Comparison of ENCODE assay signal across 8 cellular contexts in the genomic region with DNA sequence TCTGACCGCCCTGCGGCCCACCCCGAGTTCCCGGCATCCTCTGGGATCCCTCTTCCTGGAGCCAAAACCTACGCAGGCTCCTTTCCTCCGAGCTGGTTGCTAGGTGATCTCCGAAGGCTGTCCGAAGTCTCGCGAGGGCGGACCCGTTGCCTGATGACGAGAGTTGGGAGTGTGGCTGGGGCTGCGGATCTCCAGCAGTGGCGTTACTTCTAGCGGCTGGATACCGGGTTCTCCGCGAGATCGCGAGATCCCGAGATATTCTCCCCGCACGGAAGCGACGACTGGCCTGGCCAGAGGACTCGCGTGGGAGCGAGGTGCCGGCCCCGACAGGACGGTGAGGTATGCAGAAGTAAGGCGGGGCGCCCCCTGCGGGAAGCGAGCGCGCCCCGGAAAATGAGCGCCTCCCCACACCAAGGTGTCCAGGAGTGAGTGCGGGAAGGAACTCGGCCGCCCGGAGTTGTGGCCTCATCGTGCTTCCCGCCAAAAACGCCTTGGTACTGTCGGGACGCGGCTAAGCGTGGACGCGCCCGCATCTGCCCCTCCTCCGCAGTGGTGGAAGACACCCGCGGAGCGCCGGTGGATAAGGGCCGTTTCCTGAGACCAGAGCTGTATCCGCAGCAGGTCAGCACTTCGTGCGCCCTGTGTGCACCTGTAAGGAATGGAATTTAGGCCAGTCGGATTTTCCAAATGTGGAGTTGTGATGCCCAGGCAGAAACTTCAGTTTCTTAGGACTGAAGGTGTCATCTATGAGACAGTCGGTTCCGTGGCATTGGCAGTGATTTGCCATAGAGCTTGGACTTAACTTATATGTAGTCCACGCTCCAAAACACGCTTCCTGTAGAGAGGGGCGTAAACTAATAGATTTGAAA.
DNase-seq lines count a peak whose midpoint lies in the region; ATAC-seq lines count a peak whose summit lies in the region.

A gene (plus strand): TSS at position 146 of the 869 bp plus-strand sequence. CDS start 1,426 bp downstream, outside the sequence.

- H3K9ac ChIP-seq in HUES48 (ENCODE audit: low read depth, low read length) (peak within 1 kb of the TSS; percentile 89), NT2/D1 (ENCODE audit: insufficient read length, low read depth) (peak within 1 kb of the TSS; percentile 77)

- H3K27me3 ChIP-seq in HUES48 (ENCODE audit: control insufficient read depth, insufficient read depth, low read length): no peaks in the 10 kb centered on the region
- H3K27me3 ChIP-seq in NT2/D1 (ENCODE audit: insufficient read depth, insufficient read length): no peaks in the 10 kb centered on the region

- peak within 1 kb of the TSS; percentile 84 for H3K4me3 ChIP-seq in HUES48 (ENCODE audit: low read depth, low read length)
- H3K4me3 ChIP-seq in NT2/D1 (ENCODE audit: insufficient read length, low read depth): peak within 1 kb of the TSS; percentile 77

- peak; percentile 94 for DNase-seq in D341Med (ENCODE audit: low spot score)
- DNase-seq in NT2/D1 (ENCODE audit: low read depth, low spot score): peak; percentile 92
- peak; percentile 93 for DNase-seq in activated CD8-positive, alpha-beta memory T cell treated with anti-CD3 and anti-CD28 coated beads, Interleukin-2, amount 50 U/mL, for 48 hours
- DNase-seq in epidermal melanocyte (ENCODE audit: insufficient read length, low spot score): peak; percentile 92
- peak; percentile 93 for DNase-seq in middle frontal gyrus (ENCODE audit: extremely low spot score, low spot score)
- DNase-seq in stimulated activated CD8-positive, alpha-beta memory T cell treated with anti-CD3 and anti-CD28 coated beads, Interleukin-2, amount 100 ng/mL, for 48 hours (ENCODE audit: low read depth in 2 of 2): peak; percentile 81 to 84

- H3K27ac ChIP-seq in HUES48 (ENCODE audit: low read depth, low read length): peak within 1 kb of the TSS; percentile 80

- H3K9me3 ChIP-seq in HUES48 (ENCODE audit: control insufficient read depth, insufficient read depth, low read length) (no peaks in the 10 kb centered on the region), NT2/D1 (ENCODE audit: insufficient read depth, low read length) (no peaks in the 10 kb centered on the region)

- ATAC-seq in GM21390 (IDR thresholded peaks at IDR 0.05; ENCODE audit: unreplicated experiment): peak; percentile 94

- H3K4me1 ChIP-seq in HUES48 (ENCODE audit: control insufficient read depth, insufficient read depth, low read length): peaks cover 6% of the 10 kb centered on the region; the same call in 1 of the 2 replicates
- H3K4me1 ChIP-seq in NT2/D1 (ENCODE audit: insufficient read depth, insufficient read length): no peaks in the 10 kb centered on the region

- H3K36me3 ChIP-seq in HUES48 (ENCODE audit: control insufficient read depth, insufficient read depth, low read length) (peaks cover 19% of the 10 kb centered on the region), NT2/D1 (ENCODE audit: insufficient read depth, insufficient read length, low read length) (peaks cover 8% of the 10 kb centered on the region)

Comparison
In these comparisons a context has a peak if more than half of its experiments do, and no peak if none do; other contexts are left out.
1. Peak in every context shown above with its lines: DNase-seq, ATAC-seq, H3K4me3 ChIP-seq and H3K27ac ChIP-seq.